18 cellular contexts compared by ENCODE assay signal in the genomic region with DNA sequence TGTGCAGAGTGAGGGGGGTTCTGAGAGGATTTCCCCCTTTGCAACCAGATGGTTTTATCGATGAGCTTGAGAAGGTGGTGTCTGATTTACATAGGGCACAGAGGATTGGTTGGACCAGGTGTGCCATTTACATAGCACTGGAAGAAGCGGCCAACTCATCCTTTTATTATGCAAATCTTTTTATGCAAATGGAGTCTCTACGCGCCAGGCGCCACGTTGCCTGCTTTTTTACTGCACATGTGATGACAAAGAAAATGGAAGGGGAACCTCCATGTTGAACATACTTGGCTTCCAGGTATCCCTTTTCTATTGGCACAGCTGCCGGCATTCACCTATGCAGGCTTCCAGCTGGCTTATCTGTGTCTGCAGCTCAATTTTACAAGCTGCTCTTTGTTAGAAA. TPM values are rescaled to one million over a fixed set of nuclear protein-coding genes. Genes with fewer than 3 reads are reported as not detected.
A peak's percentile ranks its signal among the peaks of the same experiment; 100 is the strongest.
DNase-seq lines count a peak whose midpoint lies in the region; ATAC-seq lines count a peak whose summit lies in the region.
"Had no signal": no experiment of that assay in that cellular context is flagged by ENCODE, and none has a peak within 500 bp of the region (broad histone marks: within the 10 kb centered on the region; RNA-seq: fewer than 3 reads in every experiment).

No MANE protein-coding gene starts in this region.

- no peaks in the 10 kb centered on the region for H3K27me3 ChIP-seq in H7 (ENCODE audit: control insufficient read depth, insufficient read depth, low read length)
- H3K27me3 ChIP-seq in NT2/D1 (ENCODE audit: insufficient read depth, insufficient read length) = no peaks in the 10 kb centered on the region
- H3K27me3 ChIP-seq: Peyer's patch, SJSA1 had no signal

- peak; percentile 38 for ATAC-seq in memory B cell (ENCODE audit: low read depth)
- no peak for ATAC-seq in activated naive CD8-positive, alpha-beta T cell treated with anti-CD3 and anti-CD28 coated beads, Interleukin-2, amount 50 U/mL, for 24 hours
- ATAC-seq: HCT116 had no signal

- peaks cover 16% of the 10 kb centered on the region for H3K9me3 Mint-ChIP-seq in memory B cell
- H3K9me3 Mint-ChIP-seq in activated naive CD8-positive, alpha-beta T cell treated with anti-CD3 and anti-CD28 coated beads, Interleukin-2, amount 50 U/mL, for 24 hours = peaks cover 21% of the 10 kb centered on the region

- peaks cover 6% of the 10 kb centered on the region for H3K4me1 Mint-ChIP-seq in memory B cell
- H3K4me1 Mint-ChIP-seq in activated naive CD8-positive, alpha-beta T cell treated with anti-CD3 and anti-CD28 coated beads, Interleukin-2, amount 50 U/mL, for 24 hours = no peaks in the 10 kb centered on the region
- H3K4me1 Mint-ChIP-seq: CD8-positive, alpha-beta memory T cell had no signal

- no peak overlapping the region for H3K27ac Mint-ChIP-seq in memory B cell
- H3K27ac Mint-ChIP-seq in activated naive CD8-positive, alpha-beta T cell treated with anti-CD3 and anti-CD28 coated beads, Interleukin-2, amount 50 U/mL, for 24 hours = no peak overlapping the region
- H3K27ac Mint-ChIP-seq: CD8-positive, alpha-beta memory T cell; T-helper 1 cell treated with Interleukin-12 subunit alpha and Interleukin-12 subunit beta and Interleukin-4 antibody, amounts not matched to agents 30 μg/mL and 1 μg/mL, for 36 hours had no signal

- peaks cover 8% of the 10 kb centered on the region for H3K4me1 ChIP-seq in NT2/D1 (ENCODE audit: insufficient read depth, insufficient read length)
- H3K4me1 ChIP-seq: Peyer's patch, SJSA1 had no signal

- H3K9me3 ChIP-seq in NT2/D1 (ENCODE audit: insufficient read depth, low read length) = peaks cover 11% of the 10 kb centered on the region

- no peaks in the 10 kb centered on the region for H3K27me3 Mint-ChIP-seq in memory B cell
- no peaks in the 10 kb centered on the region for H3K27me3 Mint-ChIP-seq in activated naive CD8-positive, alpha-beta T cell treated with anti-CD3 and anti-CD28 coated beads, Interleukin-2, amount 50 U/mL, for 24 hours

- no peak overlapping the region for H3K4me3 Mint-ChIP-seq in memory B cell
- H3K4me3 Mint-ChIP-seq in activated naive CD8-positive, alpha-beta T cell treated with anti-CD3 and anti-CD28 coated beads, Interleukin-2, amount 50 U/mL, for 24 hours = no peak overlapping the region
- H3K4me3 Mint-ChIP-seq: CD8-positive, alpha-beta memory T cell; T-helper 1 cell treated with Interleukin-12 subunit alpha and Interleukin-12 subunit beta and Interleukin-4 antibody, amounts not matched to agents 30 μg/mL and 1 μg/mL, for 36 hours had no signal

- no peak overlapping the region for H3K4me3 ChIP-seq in H7 (ENCODE audit: insufficient read depth, low read depth, low read length)
- no peak overlapping the region for H3K4me3 ChIP-seq in NT2/D1 (ENCODE audit: insufficient read length, low read depth)
- H3K4me3 ChIP-seq: Peyer's patch, SJSA1 had no signal

- H3K36me3 Mint-ChIP-seq in memory B cell = peaks cover 14% of the 10 kb centered on the region
- H3K36me3 Mint-ChIP-seq in activated naive CD8-positive, alpha-beta T cell treated with anti-CD3 and anti-CD28 coated beads, Interleukin-2, amount 50 U/mL, for 24 hours (ENCODE audit: low read depth) = peaks cover 8% of the 10 kb centered on the region

- H3K36me3 ChIP-seq in H7 (replicated peaks; ENCODE audit: control insufficient read depth, insufficient read depth, low read length) (no peaks in the 10 kb centered on the region), NT2/D1 (ENCODE audit: insufficient read depth, insufficient read length, low read length) (no peaks in the 10 kb centered on the region)
- H3K36me3 ChIP-seq: Peyer's patch, SJSA1 had no signal

- no peak overlapping the region for H3K9ac ChIP-seq in NT2/D1 (ENCODE audit: insufficient read length, low read depth)

- peak; percentile 49 for DNase-seq in H7
- peak; percentile 42 for DNase-seq in NCI-H1048 (lab: John Stamatoyannopoulos, UW)
- DNase-seq in NT2/D1 (ENCODE audit: low read depth, low spot score) = peak; percentile 38
- DNase-seq in memory B cell (ENCODE audit: low spot score in 2 of 2) = no peak
- no peak for DNase-seq in activated naive CD8-positive, alpha-beta T cell treated with anti-CD3 and anti-CD28 coated beads, Interleukin-2, amount 50 U/mL, for 24 hours
- DNase-seq in DMS153 (lab: John Stamatoyannopoulos, UW) = no peak
- DNase-seq in amniotic stem cell (lab: John Stamatoyannopoulos, UW) = no peak
- DNase-seq: C1 segment of cervical spinal cord; CD8-positive, alpha-beta memory T cell; DND-41; IMR-90; NCI-H1092; NCI-H1436 treated with DMSO at 0.1 percent for 48 hours; NCI-H524; Peyer's patch had no signal

RNA-seq across cellular contexts. Expression of a gene that starts 18.4 kb away (rescaled TPM):
- total RNA-seq in H7 (2014; rRNA removed; shearing (Covaris generic)) = 80.2 and 98.4 TPM in 2 replicates

RNA-seq across cellular contexts. Expression of a gene that starts 27.5 kb away (rescaled TPM):
- 37.2 and 45.2 TPM in 2 replicates for total RNA-seq in H7 (2014; rRNA removed; shearing (Covaris generic))

RNA-seq across cellular contexts. Expression of a gene that starts 42.3 kb away (rescaled TPM):
- total RNA-seq in H7 (2014; rRNA removed; shearing (Covaris generic)) = 1.6 and 2.8 TPM in 2 replicates

RNA-seq across cellular contexts. Expression of a gene that starts 55.3 kb away (rescaled TPM):
- 19.6 and 28.6 TPM in 2 replicates for total RNA-seq in H7 (2014; rRNA removed; shearing (Covaris generic))

Comparison
In these comparisons a context has a peak if more than half of its experiments do, and no peak if none do; other contexts are left out.
1. DNase-seq: peak in H7 (single experiment), NCI-H1048 (single experiment) and NT2/D1 (single experiment); none in memory B cell (0 of 2), activated naive CD8-positive, alpha-beta T cell treated with anti-CD3 and anti-CD28 coated beads, Interleukin-2, amount 50 U/mL, for 24 hours (single experiment), DMS153 (single experiment) and amniotic stem cell (single experiment).